31 cellular contexts compared by ENCODE assay signal in the genomic region with DNA sequence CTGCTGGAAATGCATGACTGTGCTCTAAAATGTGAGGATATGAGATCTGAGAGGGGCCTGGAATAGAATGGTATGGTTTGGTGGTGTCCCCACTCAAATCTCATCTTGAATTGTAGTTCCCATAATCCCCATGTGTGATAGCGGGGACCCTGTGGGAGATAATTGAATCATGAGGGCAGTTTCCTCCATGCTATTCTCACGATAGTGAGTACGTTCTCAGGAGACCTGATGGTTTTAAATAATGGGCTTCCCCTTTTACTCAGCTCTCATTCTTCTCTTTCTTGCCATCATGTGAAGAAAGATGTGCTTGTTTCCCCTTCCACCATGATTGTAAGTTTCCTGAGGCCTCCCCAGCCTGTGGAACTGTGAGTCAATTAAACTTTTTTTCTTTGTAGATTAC.
"Had no signal": no experiment of that assay in that cellular context is flagged by ENCODE, and none has a peak within 500 bp of the region (broad histone marks: within the 10 kb centered on the region; RNA-seq: fewer than 3 reads in every experiment).

No MANE protein-coding gene starts in this region.

- H3K4me3 ChIP-seq: adrenal gland, body of pancreas, esophagus muscularis mucosa, gastrocnemius medialis, heart left ventricle had no signal

- DNase-seq: activated B cell treated with CpG ODN at 0.5 μM for 24 hours; activated CD4-positive, alpha-beta T cell treated with anti-CD3 and anti-CD28 coated beads for 48 hours; activated CD8-positive, alpha-beta memory T cell treated with anti-CD3 and anti-CD28 coated beads for 24 hours; activated CD8-positive, alpha-beta T cell treated with anti-CD3 and anti-CD28 coated beads for 36 hours; activated effector memory CD4-positive, alpha-beta T cell treated with anti-CD3 and anti-CD28 coated beads, Interleukin-2, amount 50 U/mL, for 16 hours; activated naive CD4-positive, alpha-beta T cell treated with anti-CD3 and anti-CD28 coated beads for 36 hours; activated naive CD8-positive, alpha-beta T cell treated with anti-CD3 and anti-CD28 coated beads for 36 hours; activated naive CD8-positive, alpha-beta T cell treated with anti-CD3 and anti-CD28 coated beads, Interleukin-2, amount 50 U/mL, for 24 hours; activated T-cell treated with anti-CD3 and anti-CD28 coated beads, Interleukin-2, amount 50 U/mL, for 4 hours; adrenal gland; amygdala; aorta; body of pancreas; caudate nucleus; cortex of kidney; dermis blood vessel endothelial cell; effector CD4-positive, alpha-beta T cell; effector memory CD8-positive, alpha-beta T cell; erythroblast; foreskin keratinocyte; gastrocnemius medialis; glutamatergic neuron; heart left ventricle; T1000; WERI-Rb-1 had no signal

- ATAC-seq: activated CD4-positive, CD25-positive, alpha-beta regulatory T cell treated with anti-CD3 and anti-CD28 coated beads, Interleukin-2, amount 50 U/mL, for 24 hours; activated CD8-positive, alpha-beta T cell treated with anti-CD3 and anti-CD28 coated beads for 36 hours; activated naive CD8-positive, alpha-beta T cell treated with anti-CD3 and anti-CD28 coated beads, Interleukin-2, amount 50 U/mL, for 24 hours; activated T-cell treated with anti-CD3 and anti-CD28 coated beads, Interleukin-2, amount 50 U/mL, for 4 hours; activated T-helper 17 cell treated with anti-CD3 and anti-CD28 coated beads, Interleukin-2, amount 50 U/mL, for 72 hours; body of pancreas; effector memory CD8-positive, alpha-beta T cell; foreskin keratinocyte; gastrocnemius medialis; heart left ventricle had no signal

- H3K4me3 Mint-ChIP-seq: activated B cell treated with CpG ODN at 0.5 μM for 24 hours; activated CD8-positive, alpha-beta T cell treated with anti-CD3 and anti-CD28 coated beads for 36 hours; activated naive CD4-positive, alpha-beta T cell treated with anti-CD3 and anti-CD28 coated beads for 36 hours; activated naive CD4-positive, alpha-beta T cell treated with anti-CD3 and anti-CD28 coated beads, Interleukin-2, amount 50 U/mL, for 24 hours; activated naive CD8-positive, alpha-beta T cell treated with anti-CD3 and anti-CD28 coated beads for 36 hours; activated naive CD8-positive, alpha-beta T cell treated with anti-CD3 and anti-CD28 coated beads, Interleukin-2, amount 50 U/mL, for 24 hours; activated T-cell treated with anti-CD3 and anti-CD28 coated beads, Interleukin-2, amount 50 U/mL, for 4 hours; activated T-helper 17 cell treated with anti-CD3 and anti-CD28 coated beads, Interleukin-2, amount 50 U/mL, for 72 hours; effector memory CD8-positive, alpha-beta T cell; T-helper 2 cell treated with Interferon-gamma antibody and Interleukin-4, amounts not matched to agents 5 μg/mL and 100 μg/mL, for 36 hours had no signal

- H3K27ac ChIP-seq: adrenal gland, body of pancreas, esophagus muscularis mucosa, foreskin keratinocyte, gastrocnemius medialis, heart left ventricle, WERI-Rb-1 had no signal

- H3K27me3 ChIP-seq: adrenal gland, body of pancreas, esophagus muscularis mucosa, foreskin keratinocyte, gastrocnemius medialis, heart left ventricle had no signal

- H3K27me3 Mint-ChIP-seq: activated B cell treated with CpG ODN at 0.5 μM for 24 hours; activated CD8-positive, alpha-beta T cell treated with anti-CD3 and anti-CD28 coated beads for 36 hours; activated naive CD4-positive, alpha-beta T cell treated with anti-CD3 and anti-CD28 coated beads, Interleukin-2, amount 50 U/mL, for 24 hours; activated naive CD8-positive, alpha-beta T cell treated with anti-CD3 and anti-CD28 coated beads for 36 hours; activated naive CD8-positive, alpha-beta T cell treated with anti-CD3 and anti-CD28 coated beads, Interleukin-2, amount 50 U/mL, for 24 hours; activated T-helper 17 cell treated with anti-CD3 and anti-CD28 coated beads, Interleukin-2, amount 50 U/mL, for 72 hours; effector memory CD8-positive, alpha-beta T cell had no signal

- H3K9me3 ChIP-seq: adrenal gland, body of pancreas, gastrocnemius medialis had no signal

- FAIRE-seq: colon had no signal

- H3K36me3 Mint-ChIP-seq: activated naive CD4-positive, alpha-beta T cell treated with anti-CD3 and anti-CD28 coated beads, Interleukin-2, amount 50 U/mL, for 24 hours; activated naive CD8-positive, alpha-beta T cell treated with anti-CD3 and anti-CD28 coated beads for 36 hours had no signal

- H3K4me1 Mint-ChIP-seq: activated B cell treated with CpG ODN at 0.5 μM for 24 hours; activated naive CD4-positive, alpha-beta T cell treated with anti-CD3 and anti-CD28 coated beads, Interleukin-2, amount 50 U/mL, for 24 hours; activated naive CD8-positive, alpha-beta T cell treated with anti-CD3 and anti-CD28 coated beads for 36 hours; activated naive CD8-positive, alpha-beta T cell treated with anti-CD3 and anti-CD28 coated beads, Interleukin-2, amount 50 U/mL, for 24 hours; activated T-helper 17 cell treated with anti-CD3 and anti-CD28 coated beads, Interleukin-2, amount 50 U/mL, for 72 hours had no signal

- H3K9me3 Mint-ChIP-seq: T-helper 2 cell treated with Interferon-gamma antibody and Interleukin-4, amounts not matched to agents 5 μg/mL and 100 μg/mL, for 36 hours had no signal

- H3K4me1 ChIP-seq: adrenal gland, body of pancreas, esophagus muscularis mucosa, foreskin keratinocyte, gastrocnemius medialis, heart left ventricle had no signal

- H3K36me3 ChIP-seq: adrenal gland, esophagus muscularis mucosa, gastrocnemius medialis, heart left ventricle, WERI-Rb-1 had no signal

- H3K27ac Mint-ChIP-seq: activated B cell treated with CpG ODN at 0.5 μM for 24 hours; activated CD8-positive, alpha-beta T cell treated with anti-CD3 and anti-CD28 coated beads for 36 hours; activated naive CD4-positive, alpha-beta T cell treated with anti-CD3 and anti-CD28 coated beads for 36 hours; activated naive CD4-positive, alpha-beta T cell treated with anti-CD3 and anti-CD28 coated beads, Interleukin-2, amount 50 U/mL, for 24 hours; activated naive CD8-positive, alpha-beta T cell treated with anti-CD3 and anti-CD28 coated beads for 36 hours; activated naive CD8-positive, alpha-beta T cell treated with anti-CD3 and anti-CD28 coated beads, Interleukin-2, amount 50 U/mL, for 24 hours; activated T-helper 17 cell treated with anti-CD3 and anti-CD28 coated beads, Interleukin-2, amount 50 U/mL, for 72 hours; effector memory CD8-positive, alpha-beta T cell; T-helper 2 cell treated with Interferon-gamma antibody and Interleukin-4, amounts not matched to agents 5 μg/mL and 100 μg/mL, for 36 hours had no signal
